8 cellular contexts compared by ENCODE assay signal in genomic region chr19:52527954-52528326, GRCh38. TPM values are rescaled to one million over a fixed set of nuclear protein-coding genes. Genes with fewer than 3 reads are reported as not detected.
DNase-seq lines count a peak whose midpoint lies in the region; ATAC-seq and TF ChIP-seq lines count a peak whose summit lies in the region.

No MANE protein-coding gene starts in this region.

- H3K4me3 Mint-ChIP-seq in IgD-negative memory B cell, result peak overlapping the region; percentile 98 to 100 (median 100)

- H3K27ac Mint-ChIP-seq in IgD-negative memory B cell, result peak overlapping the region; percentile 96 to 99 (median 99)

- H3K27me3 Mint-ChIP-seq in IgD-negative memory B cell, result no peaks in the 10 kb centered on the region

- H3K9me3 ChIP-seq in A673 (ENCODE audit: low read depth, low read length, poor library complexity, severe bottlenecking) (peaks cover 5% of the 10 kb centered on the region), mammary epithelial cell (replicated peaks; ENCODE audit: insufficient read depth, low read length) (peaks cover 2% of the 10 kb centered on the region), stomach (peaks cover 0 to 26% (median 9%) of the 10 kb centered on the region in 4 donors)

- H3K9ac ChIP-seq in mammary epithelial cell (ENCODE audit: insufficient read depth, low read length), result peak overlapping the region; percentile 81

- peaks cover 5 to 16% (median 15%) of the 10 kb centered on the region in 3 donors for H3K4me1 Mint-ChIP-seq in IgD-negative memory B cell

- peak; percentile 15 for ATAC-seq in GM19372 (IDR thresholded peaks at IDR 0.05; ENCODE audit: low read depth, unreplicated experiment)

- H2AFZ ChIP-seq in mammary epithelial cell (ENCODE audit: low read depth, low read length), result peak overlapping the region; percentile 98

- intact Hi-C loops in A673 (cut with micrococcal nuclease; ENCODE audit: unreplicated experiment), result no loop called here
- intact Hi-C loops in mammary epithelial cell (cut with micrococcal nuclease), result loop anchor here (2.0 to 5.0 kb wide), 2 partner anchors 39 to 73 kb away; no protein-coding TSS in a partner anchor
- intact Hi-C loops in stomach (cut with DNase I; ENCODE audit: low total_unique reads), result no loop called here

- H4K20me1 ChIP-seq in mammary epithelial cell (ENCODE audit: insufficient read depth, low read length), result no peaks in the 10 kb centered on the region

- peak overlapping the region; percentile 86 for H3K4me2 ChIP-seq in mammary epithelial cell (ENCODE audit: insufficient read depth, low read depth, low read length)

- H3K9me3 Mint-ChIP-seq in IgD-negative memory B cell, result peaks cover 2 to 11% (median 2%) of the 10 kb centered on the region in 3 donors

- H3K36me3 ChIP-seq in A673 (ENCODE audit: insufficient read depth, low read length, poor library complexity, severe bottlenecking) (no peaks in the 10 kb centered on the region), mammary epithelial cell (ENCODE audit: insufficient read depth, low read length) (no peaks in the 10 kb centered on the region), stomach (peaks cover 0 to 4% (median 1%) of the 10 kb centered on the region in 4 donors)

- H3K79me2 ChIP-seq in mammary epithelial cell (ENCODE audit: insufficient read depth, low read length), result peaks cover 33% of the 10 kb centered on the region

- POLR2A ChIA-PET in A673 (lab: Charles Lee; ENCODE audit: low non-redundant PET), result no interaction called here

- TF ChIP-seq CTCF in A673 (conservative IDR thresholded peaks at IDR 0.05; ENCODE audit: low read depth, low read length) (no peak), mammary epithelial cell (conservative IDR thresholded peaks at IDR 0.05 in 1 of 2, IDR thresholded peaks at IDR 0.05 in 1 of 2; ENCODE audit: extremely low read depth in 1 of 2, insufficient read depth in 1 of 2, low read depth in 1 of 2, low read length in 2 of 2) (no peak), stomach (IDR thresholded peaks at IDR 0.05) (no peak)

- peaks cover 5% of the 10 kb centered on the region for H3K4me1 ChIP-seq in A673 (ENCODE audit: insufficient read depth, low read length, poor library complexity, severe bottlenecking)
- H3K4me1 ChIP-seq in mammary epithelial cell (ENCODE audit: insufficient read depth, low read length), result no peaks in the 10 kb centered on the region
- peaks cover 4 to 27% (median 17%) of the 10 kb centered on the region in 4 donors for H3K4me1 ChIP-seq in stomach

- dilution Hi-C loops in mammary epithelial cell (cut with HindIII; ENCODE audit: low sequenced_read_pairs), result no loop called here

- BruUV-seq in A673 (replicated peaks; lab: Mats Ljungman, UMichigan), result TSS peak; percentile 83
- BruUV-seq in mammary epithelial cell (replicated peaks; lab: Mats Ljungman, UMichigan), result TSS peak; percentile 81

- in situ Hi-C loops in mammary epithelial cell (cut with MboI; ENCODE audit: low sequenced_read_pairs in 2 of 2), result loop anchor here in 1 of 2 donors (25.0 kb wide), 1 partner anchor 216 kb away; no protein-coding TSS in a partner anchor

- H3K4me3 ChIP-seq in A673 (ENCODE audit: low read depth, low read length, poor library complexity, severe bottlenecking) (peak overlapping the region; percentile 76), mammary epithelial cell (replicated peaks in 1 of 3; ENCODE audit: insufficient read depth in 1 of 3, low read depth in 2 of 3, low read length in 3 of 3) (peak overlapping the region; percentile 78 to 97 (median 84)), stomach (peak overlapping the region; percentile 70 to 90 (median 75))

- DNase-seq in A673 (ENCODE audit: low spot score), result peak; percentile 5
- no peak for DNase-seq in mammary epithelial cell
- no peak for DNase-seq in stomach
- DNase-seq in SHP77 treated with DMSO at 0.1 percent for 48 hours (lab: John Stamatoyannopoulos, UW), result no peak
- no peak for DNase-seq in NOMO-1 treated with dmso at 0.1 percent for 144 hours (lab: John Stamatoyannopoulos, UW; ENCODE audit: unreplicated experiment)

- TF ChIP-seq POLR2A in stomach (IDR thresholded peaks at IDR 0.05), result no peak

- no peaks in the 10 kb centered on the region for H3K27me3 ChIP-seq in A673 (replicated peaks; ENCODE audit: insufficient read depth, low read depth, low read length, poor library complexity)
- no peaks in the 10 kb centered on the region for H3K27me3 ChIP-seq in mammary epithelial cell (ENCODE audit: insufficient read depth, low read length)
- H3K27me3 ChIP-seq in layer of hippocampus (ENCODE audit: control insufficient read depth, insufficient read depth, low read length), result no peaks in the 10 kb centered on the region
- no peaks in the 10 kb centered on the region for H3K27me3 ChIP-seq in stomach

- no peak for TF ChIP-seq EP300 in stomach (IDR thresholded peaks at IDR 0.05)

- WGBS in mammary epithelial cell (ENCODE audit: low coverage, missing lambda C conversion rate), result 5% methylated on average over 18 of the region's 23 CpGs
- WGBS in stomach, 5 donors, result 0 to 2% (median 1%) methylated on average over 23 of the region's 23 CpGs

- CTCF ChIA-PET in A673 (lab: Charles Lee) (no interaction called here), mammary epithelial cell (lab: Charles Lee; ENCODE audit: low non-redundant PET) (no interaction called here)

- peaks cover 8% of the 10 kb centered on the region for H3K36me3 Mint-ChIP-seq in IgD-negative memory B cell

- peak overlapping the region; percentile 85 for H3K27ac ChIP-seq in A673 (ENCODE audit: low read depth, low read length, poor library complexity, severe bottlenecking)
- peak overlapping the region; percentile 86 for H3K27ac ChIP-seq in mammary epithelial cell (ENCODE audit: insufficient read depth, low read depth, low read length)
- peak overlapping the region; percentile 38 for H3K27ac ChIP-seq in layer of hippocampus (ENCODE audit: low read depth, low read length)
- H3K27ac ChIP-seq in stomach, result peak overlapping the region; percentile 82 to 95 (median 89)

RNA-seq across cellular contexts. Expression of gene ZNF808, which starts 0.5 kb away (rescaled TPM):
- total RNA-seq in A673 (2021) (15.1 and 19.1 TPM in 2 replicates), mammary epithelial cell (10 to 100 TPM; 14.1 to 21.3 TPM), stomach (10 to 100 TPM; 11.7 to 41.5 (median 24.8) TPM)
- polyA plus RNA-seq in IgD-negative memory B cell (8.8 TPM), mammary epithelial cell (4.6 TPM), stomach (1 to 10 TPM in 2 of 3 donors, under 1 TPM in 1; 0.92 to 1.9 (median 1.5) TPM)
- 15.2 TPM for polyA minus RNA-seq in mammary epithelial cell

RNA-seq across cellular contexts. Expression of gene ZNF701, which starts 42.1 kb away (rescaled TPM):
- total RNA-seq in A673 (2021) (9.8 and 14.7 TPM in 2 replicates), mammary epithelial cell (10 to 100 TPM; 10.8 to 13.2 TPM), stomach (10 to 100 TPM in 2 of 5 donors, 1 to 10 TPM in 3; 1.2 to 28.1 (median 9.0) TPM)
- polyA plus RNA-seq in IgD-negative memory B cell (18.3 TPM), mammary epithelial cell (5.1 TPM), stomach (1 to 10 TPM; 4.1 to 4.7 (median 4.2) TPM)
- polyA minus RNA-seq in mammary epithelial cell, result 9.5 TPM

Comparison
In these comparisons a context has a peak if more than half of its experiments do, and no peak if none do; other contexts are left out.
1. H3K27ac ChIP-seq: peak in every context shown above with its lines; median percentile 89 in stomach; 86 in mammary epithelial cell; 85 in A673; 38 in layer of hippocampus.